In the genomic region with DNA sequence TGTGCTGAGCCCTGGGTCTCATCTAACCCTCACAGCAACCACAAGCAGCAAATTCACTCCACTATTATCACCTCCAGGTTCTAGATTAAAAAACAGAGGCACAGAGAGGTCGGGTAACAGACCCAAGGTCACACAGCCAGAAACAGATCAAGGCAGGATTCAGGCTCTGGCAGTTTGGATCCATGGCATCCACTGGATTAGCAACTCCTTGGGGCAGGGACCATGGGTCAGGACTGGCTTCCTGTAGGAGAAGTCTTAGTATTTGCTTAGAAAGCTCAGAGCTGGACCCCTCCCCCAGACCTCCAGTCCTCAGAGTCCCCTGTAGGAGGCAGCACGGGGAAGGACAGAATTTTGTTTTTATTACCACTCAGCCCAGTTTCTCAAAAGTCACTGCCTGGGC, we compare ENCODE assay signal across 11 cellular contexts. TPM values are rescaled to one million over a fixed set of nuclear protein-coding genes. Genes with fewer than 3 reads are reported as not detected.
DNase-seq lines count a peak whose midpoint lies in the region; ATAC-seq and TF ChIP-seq lines count a peak whose summit lies in the region.
"Had no signal": no experiment of that assay in that cellular context is flagged by ENCODE, and none has a peak within 500 bp of the region (broad histone marks: within the 10 kb centered on the region; RNA-seq: fewer than 3 reads in every experiment).

No MANE protein-coding gene starts in this region.

- H3K36me3 ChIP-seq in H7 (replicated peaks; ENCODE audit: control insufficient read depth, insufficient read depth, low read length), result no peaks in the 10 kb centered on the region

- POLR2A ChIA-PET in CD4-positive, alpha-beta T cell (lab: Charles Lee), result interaction anchor here (0.6 to 20.9 kb wide), 8 partner anchors 16 to 63 kb away, joined by 3 to 506 read pairs (median 4); a partner anchor contains a TSS

- CTCF ChIA-PET in CD4-positive, alpha-beta T cell (lab: Charles Lee), result interaction anchor here (0.6 to 3.0 kb wide), 8 partner anchors 15 to 64 kb away, joined by 3 to 12 read pairs (median 3); no protein-coding TSS in a partner anchor

- no peak for ATAC-seq in CD4-positive, alpha-beta T cell (ENCODE audit: poor library complexity)
- no peak for ATAC-seq in GM18870 (IDR thresholded peaks at IDR 0.05; ENCODE audit: unreplicated experiment)
- no peak for ATAC-seq in HG02642 (IDR thresholded peaks at IDR 0.05; ENCODE audit: poor library complexity, unreplicated experiment)
- ATAC-seq in GM19351 (IDR thresholded peaks at IDR 0.05; ENCODE audit: unreplicated experiment), result no peak
- ATAC-seq: sciatic nerve had no signal

- H3K4me3 Mint-ChIP-seq in CD4-positive, alpha-beta T cell, result peak overlapping the region; percentile 72
- no peak overlapping the region for H3K4me3 Mint-ChIP-seq in activated T-helper 1 cell treated with anti-CD3 and anti-CD28 coated beads, Interleukin-12 subunit alpha, Interleukin-12 subunit beta, Interleukin-2, Interleukin-4 antibody, amounts not matched to agents 30 ng/mL and 10 ng/mL and 1 ng/mL, durations not matched to agents 14 hours and 24 hours and 36 hours

- no peaks in the 10 kb centered on the region for H3K9me3 Mint-ChIP-seq in CD4-positive, alpha-beta T cell
- no peaks in the 10 kb centered on the region for H3K9me3 Mint-ChIP-seq in activated T-helper 1 cell treated with anti-CD3 and anti-CD28 coated beads, Interleukin-12 subunit alpha, Interleukin-12 subunit beta, Interleukin-2, Interleukin-4 antibody, amounts not matched to agents 30 ng/mL and 10 ng/mL and 1 ng/mL, durations not matched to agents 14 hours and 24 hours and 36 hours

- no peaks in the 10 kb centered on the region for H3K36me3 Mint-ChIP-seq in CD4-positive, alpha-beta T cell (ENCODE audit: low read depth)
- H3K36me3 Mint-ChIP-seq in activated T-helper 1 cell treated with anti-CD3 and anti-CD28 coated beads, Interleukin-12 subunit alpha, Interleukin-12 subunit beta, Interleukin-2, Interleukin-4 antibody, amounts not matched to agents 30 ng/mL and 10 ng/mL and 1 ng/mL, durations not matched to agents 14 hours and 24 hours and 36 hours (ENCODE audit: low read depth), result peaks cover 2% of the 10 kb centered on the region

- H3K27me3 Mint-ChIP-seq in CD4-positive, alpha-beta T cell, result no peaks in the 10 kb centered on the region
- H3K27me3 Mint-ChIP-seq in activated T-helper 1 cell treated with anti-CD3 and anti-CD28 coated beads, Interleukin-12 subunit alpha, Interleukin-12 subunit beta, Interleukin-2, Interleukin-4 antibody, amounts not matched to agents 30 ng/mL and 10 ng/mL and 1 ng/mL, durations not matched to agents 14 hours and 24 hours and 36 hours (ENCODE audit: insufficient read depth), result no peaks in the 10 kb centered on the region

- peaks cover 69% of the 10 kb centered on the region for H3K4me1 Mint-ChIP-seq in CD4-positive, alpha-beta T cell (ENCODE audit: low read depth)
- peaks cover 45% of the 10 kb centered on the region for H3K4me1 Mint-ChIP-seq in activated T-helper 1 cell treated with anti-CD3 and anti-CD28 coated beads, Interleukin-12 subunit alpha, Interleukin-12 subunit beta, Interleukin-2, Interleukin-4 antibody, amounts not matched to agents 30 ng/mL and 10 ng/mL and 1 ng/mL, durations not matched to agents 14 hours and 24 hours and 36 hours (ENCODE audit: low read depth)

- H3K4me3 ChIP-seq in H7 (ENCODE audit: insufficient read depth, low read depth, low read length), result no peak overlapping the region

- H3K27ac Mint-ChIP-seq in CD4-positive, alpha-beta T cell, result peak overlapping the region; percentile 94
- peak overlapping the region; percentile 36 for H3K27ac Mint-ChIP-seq in activated T-helper 1 cell treated with anti-CD3 and anti-CD28 coated beads, Interleukin-12 subunit alpha, Interleukin-12 subunit beta, Interleukin-2, Interleukin-4 antibody, amounts not matched to agents 30 ng/mL and 10 ng/mL and 1 ng/mL, durations not matched to agents 14 hours and 24 hours and 36 hours

- TF ChIP-seq CTCF in CD4-positive, alpha-beta T cell (IDR thresholded peaks at IDR 0.05), result peak; percentile 21

- DNase-seq in CD4-positive, alpha-beta T cell, result peak in 1 of 10 experiments; percentile 28
- DNase-seq in H7 (peak; percentile 87), iPS-NIHi7 (ENCODE audit: extremely low spot score) (peak; percentile 62), NCI-H774 (lab: John Stamatoyannopoulos, UW) (no peak)
- DNase-seq in activated T-helper 1 cell treated with anti-CD3 and anti-CD28 coated beads, Interleukin-12 subunit alpha, Interleukin-12 subunit beta, Interleukin-2, Interleukin-4 antibody, amounts not matched to agents 30 ng/mL and 10 ng/mL and 1 ng/mL, durations not matched to agents 14 hours and 24 hours and 36 hours (ENCODE audit: low spot score), result no peak
- DNase-seq: GF-D8, kidney glomerular epithelial cell had no signal

- H3K9me3 ChIP-seq in CD4-positive, alpha-beta T cell (ENCODE audit: control insufficient read depth, low read length), result no peaks in the 10 kb centered on the region

- no peaks in the 10 kb centered on the region for H3K27me3 ChIP-seq in CD4-positive, alpha-beta T cell (ENCODE audit: control insufficient read depth, insufficient read depth, low read length)
- no peaks in the 10 kb centered on the region for H3K27me3 ChIP-seq in H7 (ENCODE audit: control insufficient read depth, insufficient read depth, low read length)

- intact Hi-C loops in CD4-positive, alpha-beta T cell (cut with DNase I, micrococcal nuclease), result loop anchor here in 1 of 2 experiments (2.0 kb wide), 1 partner anchor 55 kb away; no protein-coding TSS in a partner anchor
- intact Hi-C loops in activated T-helper 1 cell treated with anti-CD3 and anti-CD28 coated beads, Interleukin-12 subunit alpha, Interleukin-12 subunit beta, Interleukin-2, Interleukin-4 antibody, amounts not matched to agents 30 ng/mL and 10 ng/mL and 1 ng/mL, durations not matched to agents 14 hours and 24 hours and 36 hours (cut with micrococcal nuclease), result no loop called here

- peak overlapping the region; percentile 97 for H3K27ac ChIP-seq in CD4-positive, alpha-beta T cell (ENCODE audit: low read depth, low read length)

RNA-seq across cellular contexts. Expression of a gene that starts 34.4 kb away (rescaled TPM):
- 1,000 to 10,000 TPM; 1,602 to 1,631 TPM for total RNA-seq in CD4-positive, alpha-beta T cell
- total RNA-seq in H7 (2014; rRNA removed; shearing (Covaris generic)), result 9.5 and 12.0 TPM in 2 replicates
- total RNA-seq in activated T-helper 1 cell treated with anti-CD3 and anti-CD28 coated beads, Interleukin-12 subunit alpha, Interleukin-12 subunit beta, Interleukin-2, Interleukin-4 antibody, amounts not matched to agents 30 ng/mL and 10 ng/mL and 1 ng/mL, durations not matched to agents 14 hours and 24 hours and 36 hours, result 92.3 TPM in 2 replicates

Comparison
In these comparisons a context has a peak if more than half of its experiments do, and no peak if none do; other contexts are left out.
1. DNase-seq: peak in H7 (single experiment) and iPS-NIHi7 (single experiment); none in activated T-helper 1 cell treated with anti-CD3 and anti-CD28 coated beads, Interleukin-12 subunit alpha, Interleukin-12 subunit beta, Interleukin-2, Interleukin-4 antibody, amounts not matched to agents 30 ng/mL and 10 ng/mL and 1 ng/mL, durations not matched to agents 14 hours and 24 hours and 36 hours (single experiment) and NCI-H774 (single experiment).
2. RNA of a gene that starts 34.4 kb away (total RNA-seq): 1,602 to 1,631 TPM in CD4-positive, alpha-beta T cell; 92.3 TPM in activated T-helper 1 cell treated with anti-CD3 and anti-CD28 coated beads, Interleukin-12 subunit alpha, Interleukin-12 subunit beta, Interleukin-2, Interleukin-4 antibody, amounts not matched to agents 30 ng/mL and 10 ng/mL and 1 ng/mL, durations not matched to agents 14 hours and 24 hours and 36 hours and 9.5 to 12.0 TPM in H7; every median in the first group is over 10 times any median in the second.